Comparison of ENCODE assay signal across 10 cellular contexts in genomic region chr12:26112703-26113147, GRCh38.
A peak's percentile ranks its signal among the peaks of the same experiment; 100 is the strongest.
DNase-seq lines count a peak whose midpoint lies in the region; TF ChIP-seq lines count a peak whose summit lies in the region.
"Had no signal": no experiment of that assay in that cellular context is flagged by ENCODE, and none has a peak within 500 bp of the region (broad histone marks: within the 10 kb centered on the region; RNA-seq: fewer than 3 reads in every experiment).

No MANE protein-coding gene starts in this region.

- H3K36me3 ChIP-seq in stomach smooth muscle (ENCODE audit: control insufficient read depth in 2 of 2, insufficient read depth in 2 of 2, low read length in 2 of 2) = no peaks in the 10 kb centered on the region
- H3K36me3 ChIP-seq: left lung, upper lobe of left lung had no signal

- DNase-seq in T-helper 2 cell treated with Interferon-gamma antibody and Interleukin-4, amounts not matched to agents 5 μg/mL and 100 μg/mL, for 36 hours (ENCODE audit: low spot score) = no peak
- no peak for DNase-seq in T-helper 2 cell
- peak; percentile 59 for DNase-seq in NCI-H2196 (lab: John Stamatoyannopoulos, UW; ENCODE audit: unreplicated experiment)
- peak; percentile 45 for DNase-seq in fibroblast of mammary gland (ENCODE audit: low read depth)
- no peak for DNase-seq in hypothalamus (lab: John Stamatoyannopoulos, UW)
- no peak for DNase-seq in activated CD4-positive, alpha-beta T cell treated with anti-CD3 and anti-CD28 coated beads, Interleukin-2, amount 50 U/mL, for 4 hours
- DNase-seq in anterior cingulate cortex (lab: John Stamatoyannopoulos, UW) = no peak
- DNase-seq: left lung, upper lobe of left lung had no signal

- H3K27ac Mint-ChIP-seq in T-helper 2 cell treated with Interferon-gamma antibody and Interleukin-4, amounts not matched to agents 5 μg/mL and 100 μg/mL, for 36 hours = no peak overlapping the region

- H3K4me3 Mint-ChIP-seq in T-helper 2 cell treated with Interferon-gamma antibody and Interleukin-4, amounts not matched to agents 5 μg/mL and 100 μg/mL, for 36 hours = peak overlapping the region; percentile 29

- peaks cover 73% of the 10 kb centered on the region for H3K27me3 Mint-ChIP-seq in T-helper 2 cell treated with Interferon-gamma antibody and Interleukin-4, amounts not matched to agents 5 μg/mL and 100 μg/mL, for 36 hours (ENCODE audit: low read depth)

- peaks cover 5% of the 10 kb centered on the region for H3K4me1 Mint-ChIP-seq in T-helper 2 cell treated with Interferon-gamma antibody and Interleukin-4, amounts not matched to agents 5 μg/mL and 100 μg/mL, for 36 hours (ENCODE audit: low read depth)

- TF ChIP-seq CTCF in fibroblast of mammary gland (conservative IDR thresholded peaks at IDR 0.05; ENCODE audit: control insufficient read depth, insufficient read depth, low read depth, low read length) = no peak

- H3K4me3 ChIP-seq in fibroblast of mammary gland (ENCODE audit: control insufficient read depth, low read depth, low read length) = no peak overlapping the region
- no peak overlapping the region for H3K4me3 ChIP-seq in stomach smooth muscle (ENCODE audit: low read length in 2 of 2)

- no peaks in the 10 kb centered on the region for H3K36me3 Mint-ChIP-seq in T-helper 2 cell treated with Interferon-gamma antibody and Interleukin-4, amounts not matched to agents 5 μg/mL and 100 μg/mL, for 36 hours (ENCODE audit: low read depth)

- H3K9me3 ChIP-seq in stomach smooth muscle (ENCODE audit: control insufficient read depth in 2 of 2, low read length in 2 of 2) = no peaks in the 10 kb centered on the region
- H3K9me3 ChIP-seq: left lung, upper lobe of left lung had no signal

- peaks cover 31% of the 10 kb centered on the region for H3K4me1 ChIP-seq in stomach smooth muscle (ENCODE audit: control insufficient read depth, insufficient read depth, low read length)

- H3K27me3 ChIP-seq in stomach smooth muscle (ENCODE audit: control insufficient read depth in 1 of 2, insufficient read depth in 2 of 2, low read length in 2 of 2) = no peaks in the 10 kb centered on the region
- H3K27me3 ChIP-seq: left lung, upper lobe of left lung had no signal

- H3K9ac ChIP-seq in stomach smooth muscle (ENCODE audit: low read length in 2 of 2) = no peak overlapping the region

- H3K27ac ChIP-seq in stomach smooth muscle (ENCODE audit: low read length) = peak overlapping the region; percentile 95

- no peaks in the 10 kb centered on the region for H3K9me3 Mint-ChIP-seq in T-helper 2 cell treated with Interferon-gamma antibody and Interleukin-4, amounts not matched to agents 5 μg/mL and 100 μg/mL, for 36 hours

Comparison
In these comparisons a context has a peak if more than half of its experiments do, and no peak if none do; other contexts are left out.
1. DNase-seq: peak in NCI-H2196 (single experiment) and fibroblast of mammary gland (single experiment); none in T-helper 2 cell treated with Interferon-gamma antibody and Interleukin-4, amounts not matched to agents 5 μg/mL and 100 μg/mL, for 36 hours (single experiment), T-helper 2 cell (0 of 5), hypothalamus (0 of 51), activated CD4-positive, alpha-beta T cell treated with anti-CD3 and anti-CD28 coated beads, Interleukin-2, amount 50 U/mL, for 4 hours (0 of 2) and anterior cingulate cortex (0 of 58).